9 cellular contexts compared by ENCODE assay signal in the genomic region with DNA sequence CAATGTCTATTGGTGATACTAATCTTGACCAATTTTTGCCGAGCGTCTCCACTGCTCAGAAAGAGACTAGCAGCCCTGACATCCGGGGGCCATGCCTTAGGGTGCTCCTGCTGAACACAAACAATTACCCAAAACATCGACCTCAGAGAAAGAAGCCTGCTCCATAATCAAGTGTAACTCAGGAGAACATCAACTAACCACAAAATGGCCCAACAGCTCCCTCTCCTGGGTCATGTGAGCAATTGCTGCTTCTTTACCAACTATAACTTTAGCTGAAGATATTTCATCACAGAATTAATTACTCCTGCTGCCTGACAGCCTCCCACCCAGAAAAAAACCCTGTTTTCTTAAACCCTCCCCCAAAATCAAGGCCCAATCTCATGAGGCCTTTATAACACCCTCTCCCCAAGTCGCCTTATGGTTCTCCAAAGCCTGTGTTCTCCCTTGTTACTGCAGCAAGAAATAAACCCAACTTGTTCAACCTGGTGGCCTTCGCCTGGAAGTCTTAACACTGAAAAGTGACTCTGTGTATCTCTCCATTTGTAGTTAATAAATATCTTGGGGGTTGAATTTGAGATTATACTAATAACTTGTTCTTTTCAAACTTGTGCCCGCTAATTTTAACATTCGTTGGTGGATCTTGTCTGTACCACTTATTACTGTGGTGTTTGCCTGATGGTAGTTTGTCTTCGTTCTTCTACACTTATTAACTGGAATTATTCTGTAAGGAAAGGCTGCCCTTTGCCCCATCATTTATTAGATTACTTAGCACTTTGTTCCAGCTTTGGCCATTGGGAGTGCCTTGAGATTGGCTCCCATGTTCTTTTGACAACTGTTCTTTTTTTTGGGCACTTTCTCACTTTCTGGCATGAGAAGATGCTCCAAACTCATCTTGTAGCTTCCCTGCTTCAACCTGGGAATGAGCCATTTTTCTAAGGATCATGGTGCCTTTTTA. TPM values are rescaled to one million over a fixed set of nuclear protein-coding genes. Genes with fewer than 3 reads are reported as not detected.
DNase-seq lines count a peak whose midpoint lies in the region; ATAC-seq, FAIRE-seq and TF ChIP-seq lines count a peak whose summit lies in the region.
"Had no signal": no experiment of that assay in that cellular context is flagged by ENCODE, and none has a peak within 500 bp of the region (broad histone marks: within the 10 kb centered on the region; RNA-seq: fewer than 3 reads in every experiment).

No MANE protein-coding gene starts in this region.

- no peak overlapping the region for H3K4me3 ChIP-seq in cardiac fibroblast (replicated peaks in 1 of 2; ENCODE audit: low read depth in 2 of 2, low read length in 2 of 2)
- no peak overlapping the region for H3K4me3 ChIP-seq in kidney (ENCODE audit: low read length in 2 of 2)
- H3K4me3 ChIP-seq: SJSA1 had no signal

- H3K9me3 ChIP-seq in kidney (ENCODE audit: control insufficient read depth in 1 of 2, low read length in 2 of 2) = no peaks in the 10 kb centered on the region
- H3K9me3 ChIP-seq: SJSA1 had no signal

- no peaks in the 10 kb centered on the region for H3K9me3 Mint-ChIP-seq in activated B cell treated with CpG ODN at 0.5 μM for 24 hours

- H3K36me3 Mint-ChIP-seq in activated B cell treated with CpG ODN at 0.5 μM for 24 hours (ENCODE audit: low read depth) = no peaks in the 10 kb centered on the region

- no peaks in the 10 kb centered on the region for H3K36me3 ChIP-seq in kidney (ENCODE audit: control insufficient read depth in 1 of 2, insufficient read depth in 2 of 2, low read length in 2 of 2)
- H3K36me3 ChIP-seq: SJSA1 had no signal

- peaks cover 11% of the 10 kb centered on the region for H3K4me1 Mint-ChIP-seq in activated B cell treated with CpG ODN at 0.5 μM for 24 hours

- no peak overlapping the region for H3K27ac Mint-ChIP-seq in activated B cell treated with CpG ODN at 0.5 μM for 24 hours

- POLR2A ChIA-PET in activated B cell treated with CpG ODN at 0.5 μM for 24 hours (lab: Charles Lee) = interaction anchor here (0.8 to 1.4 kb wide), 8 partner anchors 136 to 386 kb away, joined by 3 to 5 read pairs (median 3); partner anchors contain the start of genes H2AZ2 and MYO1G

- CTCF ChIA-PET in activated B cell treated with CpG ODN at 0.5 μM for 24 hours (lab: Charles Lee) = interaction anchor here (0.6 to 4.6 kb wide), 30 partner anchors 8 to 889 kb away, joined by 3 to 100 read pairs (median 4); partner anchors contain the start of genes H2AZ2, TBRG4 and TMED4

- no peak overlapping the region for H3K4me3 Mint-ChIP-seq in activated B cell treated with CpG ODN at 0.5 μM for 24 hours

- no peaks in the 10 kb centered on the region for H3K4me1 ChIP-seq in kidney (ENCODE audit: control insufficient read depth in 1 of 2, insufficient read depth in 1 of 2, low read depth in 1 of 2, low read length in 2 of 2)
- H3K4me1 ChIP-seq: SJSA1 had no signal

- H3K27ac ChIP-seq in kidney (ENCODE audit: low read depth in 2 of 2, low read length in 2 of 2) = no peak overlapping the region
- H3K27ac ChIP-seq: SJSA1 had no signal

- TF ChIP-seq CTCF in activated B cell treated with CpG ODN at 0.5 μM for 24 hours (IDR thresholded peaks at IDR 0.05) (no peak), cardiac fibroblast (IDR thresholded peaks at IDR 0.05; ENCODE audit: low read depth, low read length) (peak; percentile 89), kidney (IDR thresholded peaks at IDR 0.05; ENCODE audit: borderline replicate concordance, extremely low read depth, insufficient read depth) (peak; percentile 95)

- FAIRE-seq in kidney (lab: Jason Lieb, UNC) = no peak

- no peaks in the 10 kb centered on the region for H3K27me3 Mint-ChIP-seq in activated B cell treated with CpG ODN at 0.5 μM for 24 hours

- H3K9ac ChIP-seq in kidney (ENCODE audit: low read length in 2 of 2) = no peak overlapping the region

- intact Hi-C loops in activated B cell treated with CpG ODN at 0.5 μM for 24 hours (cut with micrococcal nuclease) (loop anchor here (1.0 to 2.0 kb wide), 8 partner anchors 25 to 548 kb away; partner anchors contain the start of genes H2AZ2 and TBRG4), kidney (cut with DNase I) (loop anchor here (10.0 kb wide), 2 partner anchors 282 to 552 kb away; partner anchors contain the start of gene TMED4)

- DNase-seq in DMS 273 (lab: John Stamatoyannopoulos, UW; ENCODE audit: unreplicated experiment) (peak; percentile 92), NCI-H2227 (lab: John Stamatoyannopoulos, UW; ENCODE audit: unreplicated experiment) (peak; percentile 73), activated B cell treated with CpG ODN at 0.5 μM for 24 hours (no peak), cardiac fibroblast (ENCODE audit: low read depth in 2 of 2) (peak; percentile 83 to 84), kidney (no peak)
- DNase-seq in stimulated activated CD4-positive, alpha-beta T cell treated with anti-CD3 and anti-CD28 coated beads, Interleukin-1b, Interleukin-23, amount 100 ng/mL, for 24 hours (ENCODE audit: low read depth in 4 of 4, low spot score in 1 of 4) = peak; percentile 29 to 43 (median 35)

- ATAC-seq in HG02642 (IDR thresholded peaks at IDR 0.05; ENCODE audit: poor library complexity, unreplicated experiment) (peak; percentile 53), activated B cell treated with CpG ODN at 0.5 μM for 24 hours (ENCODE audit: low read depth) (peak; percentile 92), GM21576 (IDR thresholded peaks at IDR 0.05; ENCODE audit: unreplicated experiment) (no peak)

RNA-seq across cellular contexts. Expression of gene RAMP3, which starts 21.2 kb away (rescaled TPM):
- total RNA-seq in activated B cell treated with CpG ODN at 0.5 μM for 24 hours (not detected in 2 replicates), kidney (82.6 TPM)
- 168 TPM for polyA plus RNA-seq in kidney (ENCODE audit: insufficient read depth, low read depth, low replicate concordance)
- total RNA-seq: SJSA1 had no signal

RNA-seq across cellular contexts. Expression of gene TBRG4, which starts 24.9 kb away (rescaled TPM):
- total RNA-seq in activated B cell treated with CpG ODN at 0.5 μM for 24 hours = 109 and 128 TPM in 2 replicates
- 67.8 TPM for total RNA-seq in kidney
- 45.7 TPM for polyA plus RNA-seq in kidney (ENCODE audit: insufficient read depth, low read depth, low replicate concordance)

RNA-seq across cellular contexts. Expression of gene NACAD, which starts 47.6 kb away (rescaled TPM):
- total RNA-seq in activated B cell treated with CpG ODN at 0.5 μM for 24 hours (0.33 and 0.93 TPM in 2 replicates), kidney (4.2 TPM)
- 5.0 TPM for polyA plus RNA-seq in kidney (ENCODE audit: insufficient read depth, low read depth, low replicate concordance)

Comparison
In these comparisons a context has a peak if more than half of its experiments do, and no peak if none do; other contexts are left out.
1. DNase-seq: peak in DMS 273 (single experiment), NCI-H2227 (single experiment), cardiac fibroblast (2 of 2) and stimulated activated CD4-positive, alpha-beta T cell treated with anti-CD3 and anti-CD28 coated beads, Interleukin-1b, Interleukin-23, amount 100 ng/mL, for 24 hours (4 of 4); none in activated B cell treated with CpG ODN at 0.5 μM for 24 hours (single experiment) and kidney (single experiment).
2. RNA of gene RAMP3, which starts 21.2 kb away (total RNA-seq): 82.6 TPM in kidney (single experiment); not detected in activated B cell treated with CpG ODN at 0.5 μM for 24 hours; every median in the first group is over 10 times any median in the second.